22 cellular contexts compared by ENCODE assay signal in the genomic region with DNA sequence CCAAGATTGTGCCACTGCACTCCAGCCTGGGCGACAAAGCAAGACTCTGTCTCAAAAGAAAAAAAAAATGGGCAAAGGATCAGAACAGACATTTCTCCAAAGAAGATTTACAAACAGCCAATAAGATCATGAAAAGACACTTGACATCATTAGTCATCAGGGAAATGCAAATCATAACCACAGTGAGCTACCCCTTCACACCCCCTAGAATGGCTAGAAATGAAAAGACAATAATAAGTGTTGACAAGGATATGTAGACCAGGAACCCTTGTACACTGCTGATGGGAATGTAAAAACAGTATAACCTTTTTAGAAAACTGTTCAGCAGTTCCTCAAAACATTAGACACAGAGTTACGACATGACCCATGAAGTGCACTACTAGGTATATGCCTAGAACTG.
"Had no signal": no experiment of that assay in that cellular context is flagged by ENCODE, and none has a peak within 500 bp of the region (broad histone marks: within the 10 kb centered on the region; RNA-seq: fewer than 3 reads in every experiment).

No MANE protein-coding gene starts in this region.

- H3K4me3 Mint-ChIP-seq: activated CD4-positive, alpha-beta T cell treated with anti-CD3 and anti-CD28 coated beads, Interleukin-2, amount 10 ng/mL, durations not matched to agents 7 days and 5 days; naive B cell; neural progenitor cell; T-helper 1 cell treated with Interleukin-12 subunit alpha and Interleukin-12 subunit beta and Interleukin-4 antibody, amounts not matched to agents 30 μg/mL and 1 μg/mL, for 36 hours had no signal

- H3K27me3 Mint-ChIP-seq: activated CD4-positive, alpha-beta T cell treated with anti-CD3 and anti-CD28 coated beads, Interleukin-2, amount 10 ng/mL, durations not matched to agents 7 days and 5 days; naive B cell had no signal

- H3K27ac Mint-ChIP-seq: activated CD4-positive, alpha-beta T cell treated with anti-CD3 and anti-CD28 coated beads, Interleukin-2, amount 10 ng/mL, durations not matched to agents 7 days and 5 days; activated naive CD4-positive, alpha-beta T cell treated with anti-CD3 and anti-CD28 coated beads, Interleukin-2, amount 50 U/mL, for 72 hours; neural progenitor cell; T-helper 1 cell treated with Interleukin-12 subunit alpha and Interleukin-12 subunit beta and Interleukin-4 antibody, amounts not matched to agents 30 μg/mL and 1 μg/mL, for 36 hours had no signal

- H3K9me3 Mint-ChIP-seq: naive B cell, neural progenitor cell had no signal

- ATAC-seq: foreskin keratinocyte, left lobe of liver, sciatic nerve, upper lobe of right lung had no signal

- H3K4me1 Mint-ChIP-seq: neural progenitor cell had no signal

- DNase-seq: activated CD4-positive, alpha-beta T cell treated with anti-CD3 and anti-CD28 coated beads, Interleukin-2, amount 10 ng/mL, durations not matched to agents 7 days and 5 days; activated CD4-positive, CD25-positive, alpha-beta regulatory T cell; activated CD8-positive, alpha-beta memory T cell treated with anti-CD3 and anti-CD28 coated beads for 24 hours; activated CD8-positive, alpha-beta memory T cell treated with anti-CD3 and anti-CD28 coated beads, Interleukin-2, amount 50 U/mL, for 4 hours; activated gamma-delta T cell treated with Interleukin-2 at 50 U/mL for 16 hours; central memory CD4-positive, alpha-beta T cell; dermis blood vessel endothelial cell; effector memory CD4-positive, alpha-beta T cell; foreskin keratinocyte; naive B cell; posterior cingulate gyrus; small intestine; stimulated activated CD4-positive, alpha-beta T cell treated with anti-CD3 and anti-CD28 coated beads, Interleukin-2, amount 100 ng/mL, for 24 hours; stimulated activated naive CD4-positive, alpha-beta T cell treated with Interleukin-2 at 50 U/mL for 16 hours; substantia nigra; thyroid gland; upper lobe of right lung had no signal
